9 cellular contexts compared by ENCODE assay signal in the genomic region with DNA sequence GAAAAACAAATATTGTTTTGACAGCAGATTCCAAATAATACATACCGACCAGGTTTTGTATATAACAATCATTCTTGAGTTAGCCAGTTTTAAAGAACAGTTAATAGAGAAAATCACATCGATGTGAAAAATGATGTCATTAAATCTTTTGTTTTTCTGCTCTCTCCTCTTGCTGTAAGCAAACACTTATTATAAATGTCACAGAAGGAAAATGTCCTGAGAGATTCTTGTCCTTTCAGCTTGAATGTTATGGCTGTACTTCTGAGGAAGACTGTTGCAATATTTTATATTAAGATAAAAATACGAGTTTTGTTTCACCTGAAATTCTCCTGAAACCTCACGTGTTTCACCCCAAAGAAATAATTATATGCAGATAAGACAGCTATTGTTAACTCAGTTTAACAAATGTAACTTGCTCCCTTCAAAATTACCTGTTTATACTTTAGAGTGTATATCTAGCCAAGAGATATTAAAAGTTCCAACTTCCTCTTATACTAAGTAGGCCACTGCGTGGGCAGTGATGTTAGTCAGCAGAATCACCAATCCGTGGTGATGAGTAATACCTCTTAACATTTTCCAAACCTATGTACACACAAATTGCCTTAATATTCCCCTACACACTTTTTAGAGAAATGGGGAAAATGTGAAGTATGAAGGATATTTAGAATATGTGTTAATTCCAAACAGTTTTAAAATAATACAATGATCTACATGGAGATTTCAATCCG.
DNase-seq lines count a peak whose midpoint lies in the region; ATAC-seq and TF ChIP-seq lines count a peak whose summit lies in the region.
"Had no signal": no experiment of that assay in that cellular context is flagged by ENCODE, and none has a peak within 500 bp of the region (broad histone marks: within the 10 kb centered on the region; RNA-seq: fewer than 3 reads in every experiment).

No MANE protein-coding gene starts in this region.

- peaks cover 5% of the 10 kb centered on the region for H3K9me3 Mint-ChIP-seq in activated CD4-positive, alpha-beta T cell treated with anti-CD3 and anti-CD28 coated beads, Interleukin-2, amount 10 ng/mL, durations not matched to agents 24 days and 14 days

- peak overlapping the region; percentile 42 for H3K27ac ChIP-seq in suprapubic skin

- no peak for TF ChIP-seq POLR2A in suprapubic skin (IDR thresholded peaks at IDR 0.05)

- H3K4me1 ChIP-seq in suprapubic skin: peaks cover 16% of the 10 kb centered on the region
- peaks cover 24% of the 10 kb centered on the region for H3K4me1 ChIP-seq in HAP-1

- H3K36me3 Mint-ChIP-seq in activated CD4-positive, alpha-beta T cell treated with anti-CD3 and anti-CD28 coated beads, Interleukin-2, amount 10 ng/mL, durations not matched to agents 24 days and 14 days (ENCODE audit: low read depth): no peaks in the 10 kb centered on the region

- ATAC-seq in esophagus mucosa: peak; percentile 84

- 47% methylated on average over 7 of the region's 7 CpGs for WGBS in suprapubic skin

- H3K36me3 ChIP-seq in suprapubic skin (no peaks in the 10 kb centered on the region), HAP-1 (replicated peaks) (no peaks in the 10 kb centered on the region)

- intact Hi-C loops in activated CD4-positive, alpha-beta T cell treated with anti-CD3 and anti-CD28 coated beads, Interleukin-2, amount 10 ng/mL, durations not matched to agents 24 days and 14 days (cut with micrococcal nuclease): loop anchor here (5.0 kb wide), 1 partner anchor 111 kb away; no protein-coding TSS in a partner anchor

- no peaks in the 10 kb centered on the region for H3K27me3 ChIP-seq in suprapubic skin
- H3K27me3 ChIP-seq in HAP-1 (ENCODE audit: low read depth): no peaks in the 10 kb centered on the region

- no peaks in the 10 kb centered on the region for H3K27me3 Mint-ChIP-seq in activated CD4-positive, alpha-beta T cell treated with anti-CD3 and anti-CD28 coated beads, Interleukin-2, amount 10 ng/mL, durations not matched to agents 24 days and 14 days

- H3K9me3 ChIP-seq in suprapubic skin: peaks cover 4% of the 10 kb centered on the region
- H3K9me3 ChIP-seq in HAP-1: no peaks in the 10 kb centered on the region

- no peak for TF ChIP-seq EP300 in suprapubic skin (IDR thresholded peaks at IDR 0.05)

- peaks cover 10% of the 10 kb centered on the region for H3K4me1 Mint-ChIP-seq in activated CD4-positive, alpha-beta T cell treated with anti-CD3 and anti-CD28 coated beads, Interleukin-2, amount 10 ng/mL, durations not matched to agents 24 days and 14 days

- H3K4me3 Mint-ChIP-seq in activated CD4-positive, alpha-beta T cell treated with anti-CD3 and anti-CD28 coated beads, Interleukin-2, amount 10 ng/mL, durations not matched to agents 24 days and 14 days: no peak overlapping the region

- no peak for TF ChIP-seq CTCF in suprapubic skin (IDR thresholded peaks at IDR 0.05)

- H3K27ac Mint-ChIP-seq in activated CD4-positive, alpha-beta T cell treated with anti-CD3 and anti-CD28 coated beads, Interleukin-2, amount 10 ng/mL, durations not matched to agents 24 days and 14 days: peak overlapping the region; percentile 62

- in situ Hi-C loops in HAP-1 (cut with MboI; ENCODE audit: low sequenced_read_pairs): no loop called here

- H3K4me3 ChIP-seq in suprapubic skin (no peak overlapping the region), HAP-1 (no peak overlapping the region)

- DNase-seq in activated CD4-positive, alpha-beta T cell treated with anti-CD3 and anti-CD28 coated beads, Interleukin-2, amount 10 ng/mL, durations not matched to agents 24 days and 14 days: no peak
- DNase-seq in activated CD4-positive, alpha-beta T cell treated with anti-CD3 and anti-CD28 coated beads, Interleukin-2, amount 50 U/mL, for 4 hours: no peak
- peak; percentile 91 for DNase-seq in NCI-H226
- no peak for DNase-seq in suprapubic skin (ENCODE audit: low spot score in 2 of 2)
- DNase-seq in HAP-1 (ENCODE audit: low spot score in 2 of 2): no peak
- DNase-seq in NAMALWA (ENCODE audit: low spot score): no peak
- no peak for DNase-seq in activated effector memory CD4-positive, alpha-beta T cell treated with anti-CD3 and anti-CD28 coated beads, Interleukin-2, amount 50 U/mL, for 16 hours
- DNase-seq: DND-41 had no signal
